ENCODE assay signal across 8 cellular contexts in genomic region chr13:98507060-98507797, GRCh38.
DNase-seq lines count a peak whose midpoint lies in the region; ATAC-seq, FAIRE-seq and TF ChIP-seq lines count a peak whose summit lies in the region.

No MANE protein-coding gene starts in this region.

- no peak overlapping the region for H3K4me3 Mint-ChIP-seq in T-helper 2 cell treated with Interferon-gamma antibody and Interleukin-4, amounts not matched to agents 5 μg/mL and 100 μg/mL, for 36 hours
- H3K4me3 Mint-ChIP-seq in activated naive CD4-positive, alpha-beta T cell treated with anti-CD3 and anti-CD28 coated beads for 36 hours, result no peak overlapping the region

- TF ChIP-seq CTCF in Panc1 (IDR thresholded peaks at IDR 0.05) (no peak), fibroblast of lung (conservative IDR thresholded peaks at IDR 0.05 in 1 of 2, IDR thresholded peaks at IDR 0.05 in 1 of 2; ENCODE audit: low read depth in 1 of 2, low read length in 2 of 2) (no peak), pancreas (IDR thresholded peaks at IDR 0.05) (no peak)

- H4K20me1 ChIP-seq in fibroblast of lung (ENCODE audit: control insufficient read depth, extremely low read depth, insufficient read depth, low read length), result no peaks in the 10 kb centered on the region

- no peaks in the 10 kb centered on the region for H3K27me3 ChIP-seq in HUES6 (ENCODE audit: control insufficient read depth, insufficient read depth, low read length)
- no peaks in the 10 kb centered on the region for H3K27me3 ChIP-seq in Panc1 (ENCODE audit: control insufficient read depth, insufficient read depth, low read length)
- H3K27me3 ChIP-seq in fibroblast of lung (ENCODE audit: control insufficient read depth, insufficient read depth, low read length), result no peaks in the 10 kb centered on the region
- no peaks in the 10 kb centered on the region for H3K27me3 ChIP-seq in pancreas

- 36 to 39% methylated on average over 11 of the region's 11 CpGs for WGBS in pancreas, 2 donors

- no peak overlapping the region for H3K4me3 ChIP-seq in HUES6 (ENCODE audit: low read depth, low read length)
- no peak overlapping the region for H3K4me3 ChIP-seq in Panc1 (ENCODE audit: low read depth in 2 of 2, low read length in 2 of 2)
- H3K4me3 ChIP-seq in fibroblast of lung (replicated peaks in 1 of 4; ENCODE audit: control extremely low read depth in 1 of 4, insufficient read depth in 1 of 4, low read depth in 3 of 4, low read length in 4 of 4), result no peak overlapping the region
- no peak overlapping the region for H3K4me3 ChIP-seq in pancreas

- H3K27ac Mint-ChIP-seq in T-helper 2 cell treated with Interferon-gamma antibody and Interleukin-4, amounts not matched to agents 5 μg/mL and 100 μg/mL, for 36 hours, result no peak overlapping the region
- no peak overlapping the region for H3K27ac Mint-ChIP-seq in activated naive CD4-positive, alpha-beta T cell treated with anti-CD3 and anti-CD28 coated beads for 36 hours

- H3K4me1 ChIP-seq in HUES6 (ENCODE audit: control insufficient read depth, insufficient read depth, low read length) (peaks cover 63% of the 10 kb centered on the region), Panc1 (ENCODE audit: control insufficient read depth, insufficient read depth, low read length) (peaks cover 31% of the 10 kb centered on the region), fibroblast of lung (ENCODE audit: control insufficient read depth, extremely low read depth, insufficient read depth, low read length) (peaks cover 40% of the 10 kb centered on the region), pancreas (peaks cover 13 to 60% (median 33%) of the 10 kb centered on the region in 3 donors)

- H3K9ac ChIP-seq in HUES6 (ENCODE audit: low read length) (peak overlapping the region; percentile 6), fibroblast of lung (ENCODE audit: insufficient read depth, low read length) (no peak overlapping the region)

- POLR2A ChIA-PET in Panc1 (lab: Charles Lee), result interaction anchor here (0.5 kb wide), 1 partner anchor 120 kb away, joined by 4 read pairs; no protein-coding TSS in a partner anchor

- H3K79me2 ChIP-seq in fibroblast of lung (ENCODE audit: control insufficient read depth, insufficient read depth, low read length), result peaks cover 82% of the 10 kb centered on the region

- peaks cover 62% of the 10 kb centered on the region for H3K4me1 Mint-ChIP-seq in T-helper 2 cell treated with Interferon-gamma antibody and Interleukin-4, amounts not matched to agents 5 μg/mL and 100 μg/mL, for 36 hours (ENCODE audit: low read depth)
- peaks cover 91% of the 10 kb centered on the region for H3K4me1 Mint-ChIP-seq in activated naive CD4-positive, alpha-beta T cell treated with anti-CD3 and anti-CD28 coated beads for 36 hours (ENCODE audit: low read depth)

- H3K36me3 ChIP-seq in HUES6 (ENCODE audit: control insufficient read depth, insufficient read depth, low read length) (peaks cover 12% of the 10 kb centered on the region), Panc1 (ENCODE audit: control insufficient read depth, insufficient read depth, low read length) (no peaks in the 10 kb centered on the region), fibroblast of lung (ENCODE audit: control insufficient read depth, insufficient read depth, low read length) (no peaks in the 10 kb centered on the region), pancreas (no peaks in the 10 kb centered on the region)

- ATAC-seq in Panc1, result peak; percentile 48; the same call in 1 of the 2 replicates
- ATAC-seq in pancreas, result peak; percentile 62 to 81 (median 70)

- H3K27ac ChIP-seq in HUES6 (ENCODE audit: low read depth, low read length), result peak overlapping the region; percentile 38; the same call in 1 of the 2 replicates
- peak overlapping the region; percentile 23; the same call in 1 of the 2 replicates for H3K27ac ChIP-seq in Panc1 (ENCODE audit: low read length)
- H3K27ac ChIP-seq in fibroblast of lung (ENCODE audit: insufficient read depth, low read length), result no peak overlapping the region
- peak overlapping the region in 3 of 4 donors; percentile 24 to 56 (median 39) for H3K27ac ChIP-seq in pancreas

- H2AFZ ChIP-seq in fibroblast of lung (ENCODE audit: low read length), result no peak overlapping the region

- BruUV-seq in Panc1 (replicated peaks; lab: Mats Ljungman, UMichigan), result no TSS peak

- CTCF ChIA-PET in Panc1 (lab: Charles Lee), result no interaction called here
- CTCF ChIA-PET in activated naive CD4-positive, alpha-beta T cell treated with anti-CD3 and anti-CD28 coated beads for 36 hours (lab: Charles Lee), result interaction anchor here (0.7 to 1.6 kb wide), 4 partner anchors 21 to 163 kb away, joined by 3 read pairs; no protein-coding TSS in a partner anchor

- in situ Hi-C loops in Panc1 (cut with HindIII; ENCODE audit: low pct_unique_long_range_greater_than_20kb, low sequenced_read_pairs), result no loop called here

- DNase-seq in Panc1 (ENCODE audit: low read depth, low spot score) (no peak), fibroblast of lung (ENCODE audit: low read depth in 2 of 2) (peak; percentile 45 to 80), pancreas (peak; percentile 59 to 89 (median 74)), amniotic stem cell (lab: John Stamatoyannopoulos, UW) (no peak)
- DNase-seq in activated effector memory CD4-positive, alpha-beta T cell treated with anti-CD3 and anti-CD28 coated beads, Interleukin-2, amount 50 U/mL, for 16 hours, result no peak
- no peak for DNase-seq in T-helper 2 cell treated with Interferon-gamma antibody and Interleukin-4, amounts not matched to agents 5 μg/mL and 100 μg/mL, for 36 hours (ENCODE audit: low spot score)
- DNase-seq in activated naive CD4-positive, alpha-beta T cell treated with anti-CD3 and anti-CD28 coated beads for 36 hours, result no peak

- peaks cover 33% of the 10 kb centered on the region for H3K36me3 Mint-ChIP-seq in T-helper 2 cell treated with Interferon-gamma antibody and Interleukin-4, amounts not matched to agents 5 μg/mL and 100 μg/mL, for 36 hours (ENCODE audit: low read depth)
- H3K36me3 Mint-ChIP-seq in activated naive CD4-positive, alpha-beta T cell treated with anti-CD3 and anti-CD28 coated beads for 36 hours (ENCODE audit: low read depth), result peaks cover 18% of the 10 kb centered on the region

- H3K4me2 ChIP-seq in fibroblast of lung (ENCODE audit: extremely low read depth, insufficient read depth, low read length), result no peak overlapping the region

- no peaks in the 10 kb centered on the region for H3K27me3 Mint-ChIP-seq in T-helper 2 cell treated with Interferon-gamma antibody and Interleukin-4, amounts not matched to agents 5 μg/mL and 100 μg/mL, for 36 hours (ENCODE audit: low read depth)
- H3K27me3 Mint-ChIP-seq in activated naive CD4-positive, alpha-beta T cell treated with anti-CD3 and anti-CD28 coated beads for 36 hours (ENCODE audit: low read depth), result no peaks in the 10 kb centered on the region

- FAIRE-seq in pancreas (lab: Jason Lieb, UNC), result no peak

- intact Hi-C loops in Panc1 (cut with micrococcal nuclease; ENCODE audit: unreplicated experiment) (no loop called here), pancreas (cut with DNase I) (no loop called here)
- intact Hi-C loops in activated naive CD4-positive, alpha-beta T cell treated with anti-CD3 and anti-CD28 coated beads for 36 hours (cut with micrococcal nuclease), result no loop called here

- H3K9me3 ChIP-seq in HUES6 (ENCODE audit: control insufficient read depth, insufficient read depth, low read depth, low read length), result no peaks in the 10 kb centered on the region
- H3K9me3 ChIP-seq in Panc1 (ENCODE audit: control insufficient read depth, insufficient read depth, low read depth, low read length), result no peaks in the 10 kb centered on the region
- no peaks in the 10 kb centered on the region for H3K9me3 ChIP-seq in fibroblast of lung (ENCODE audit: control insufficient read depth, insufficient read depth, low read depth, low read length)
- no peaks in the 10 kb centered on the region for H3K9me3 ChIP-seq in pancreas

- H3K9me3 Mint-ChIP-seq in T-helper 2 cell treated with Interferon-gamma antibody and Interleukin-4, amounts not matched to agents 5 μg/mL and 100 μg/mL, for 36 hours, result no peaks in the 10 kb centered on the region
- H3K9me3 Mint-ChIP-seq in activated naive CD4-positive, alpha-beta T cell treated with anti-CD3 and anti-CD28 coated beads for 36 hours, result no peaks in the 10 kb centered on the region

Comparison
In these comparisons a context has a peak if more than half of its experiments do, and no peak if none do; other contexts are left out.
1. DNase-seq: peak in fibroblast of lung (2 of 2) and pancreas (6 of 6); none in Panc1 (single experiment), amniotic stem cell (single experiment), activated effector memory CD4-positive, alpha-beta T cell treated with anti-CD3 and anti-CD28 coated beads, Interleukin-2, amount 50 U/mL, for 16 hours (single experiment), T-helper 2 cell treated with Interferon-gamma antibody and Interleukin-4, amounts not matched to agents 5 μg/mL and 100 μg/mL, for 36 hours (single experiment) and activated naive CD4-positive, alpha-beta T cell treated with anti-CD3 and anti-CD28 coated beads for 36 hours (single experiment).